Comparison of ENCODE assay signal across 8 cellular contexts in the genomic region with DNA sequence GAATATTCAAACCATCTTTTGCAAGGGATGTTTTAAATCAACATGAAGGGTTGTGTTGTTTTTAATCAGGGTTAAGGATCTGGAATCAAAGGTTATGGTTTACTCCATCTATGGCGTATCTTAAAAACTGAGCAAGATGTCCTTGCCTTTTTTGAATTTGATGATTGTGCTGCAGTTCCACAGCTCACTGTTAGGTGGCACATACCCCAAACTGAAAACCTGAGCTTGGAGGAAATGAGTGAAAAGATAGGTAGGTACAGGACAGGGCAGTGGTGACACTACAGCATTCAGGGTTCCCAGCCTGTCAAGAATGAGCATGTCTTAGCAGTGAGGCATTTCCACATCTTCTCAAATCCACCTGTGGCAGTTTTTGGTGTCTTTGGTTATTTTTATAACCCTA. TPM values are rescaled to one million over a fixed set of nuclear protein-coding genes. Genes with fewer than 3 reads are reported as not detected.
A peak's percentile ranks its signal among the peaks of the same experiment; 100 is the strongest.
DNase-seq lines count a peak whose midpoint lies in the region; ATAC-seq and TF ChIP-seq lines count a peak whose summit lies in the region.

No MANE protein-coding gene starts in this region.

- H3F3A ChIP-seq in neural progenitor cell (ENCODE audit: low read depth), result no peaks in the 10 kb centered on the region

- peak; percentile 72 for TF ChIP-seq CTCF in Panc1 (IDR thresholded peaks at IDR 0.05)
- peak; percentile 45 for TF ChIP-seq CTCF in neural progenitor cell (IDR thresholded peaks at IDR 0.05)

- H3K4me1 ChIP-seq in Panc1 (ENCODE audit: control insufficient read depth, insufficient read depth, low read length), result no peaks in the 10 kb centered on the region
- peaks cover 12% of the 10 kb centered on the region for H3K4me1 ChIP-seq in effector memory CD4-positive, alpha-beta T cell (ENCODE audit: control insufficient read depth, insufficient read depth, low read length, poor library complexity, severe bottlenecking)
- no peaks in the 10 kb centered on the region for H3K4me1 ChIP-seq in neural progenitor cell

- H3K9me3 ChIP-seq in Panc1 (ENCODE audit: control insufficient read depth, insufficient read depth, low read depth, low read length), result no peaks in the 10 kb centered on the region
- H3K9me3 ChIP-seq in effector memory CD4-positive, alpha-beta T cell (ENCODE audit: control insufficient read depth, low read length), result no peaks in the 10 kb centered on the region
- no peaks in the 10 kb centered on the region for H3K9me3 ChIP-seq in neural progenitor cell (ENCODE audit: low read depth)

- H3K27me3 Mint-ChIP-seq in neural progenitor cell (ENCODE audit: insufficient read depth, low read depth), result peaks cover 3% of the 10 kb centered on the region

- H3K9me3 Mint-ChIP-seq in neural progenitor cell, result peaks cover 2% of the 10 kb centered on the region

- H3K9ac ChIP-seq in neural progenitor cell, result no peak overlapping the region

- H4K20me1 ChIP-seq in neural progenitor cell (ENCODE audit: low read depth), result no peaks in the 10 kb centered on the region

- H3K27ac Mint-ChIP-seq in neural progenitor cell, result no peak overlapping the region

- H3K36me3 Mint-ChIP-seq in neural progenitor cell, result peaks cover 1% of the 10 kb centered on the region

- peak; percentile 34 for DNase-seq in SIG-M5 treated with dmso at 0.1 percent for 504 hours (lab: John Stamatoyannopoulos, UW; ENCODE audit: unreplicated experiment)
- DNase-seq in SIG-M5 (lab: John Stamatoyannopoulos, UW), result no peak
- peak; percentile 28 for DNase-seq in Panc1 (ENCODE audit: low read depth, low spot score)
- DNase-seq in effector memory CD4-positive, alpha-beta T cell, result no peak
- DNase-seq in neural progenitor cell (ENCODE audit: low spot score), result peak; percentile 11
- DNase-seq in HPDE6-E6E7 (ENCODE audit: extremely low spot score), result no peak

- H3K79me2 ChIP-seq in neural progenitor cell (ENCODE audit: low read depth), result no peaks in the 10 kb centered on the region

- no peak overlapping the region for H3K27ac ChIP-seq in Panc1 (ENCODE audit: low read length)
- H3K27ac ChIP-seq in effector memory CD4-positive, alpha-beta T cell (ENCODE audit: insufficient read depth, low read length, poor library complexity, severe bottlenecking), result peak overlapping the region; percentile 18
- H3K27ac ChIP-seq in neural progenitor cell, result no peak overlapping the region

- H3K27me3 ChIP-seq in Panc1 (ENCODE audit: control insufficient read depth, insufficient read depth, low read length), result no peaks in the 10 kb centered on the region
- no peaks in the 10 kb centered on the region for H3K27me3 ChIP-seq in effector memory CD4-positive, alpha-beta T cell (replicated peaks; ENCODE audit: control insufficient read depth, insufficient read depth, low read length, poor library complexity, severe bottlenecking)
- H3K27me3 ChIP-seq in neural progenitor cell, result no peaks in the 10 kb centered on the region

- H3K4me1 Mint-ChIP-seq in neural progenitor cell, result peaks cover 2% of the 10 kb centered on the region

- H3K4me2 ChIP-seq in neural progenitor cell, result no peak overlapping the region

- POLR2A ChIA-PET in Panc1 (lab: Charles Lee), result no interaction called here

- no peak overlapping the region for H3K4me3 Mint-ChIP-seq in neural progenitor cell

- no peak overlapping the region for H3K4me3 ChIP-seq in Panc1 (ENCODE audit: low read depth in 2 of 2, low read length in 2 of 2)
- no peak overlapping the region for H3K4me3 ChIP-seq in effector memory CD4-positive, alpha-beta T cell (ENCODE audit: insufficient read depth, low read depth, low read length, poor library complexity, severe bottlenecking)
- H3K4me3 ChIP-seq in neural progenitor cell, result no peak overlapping the region

- H2AFZ ChIP-seq in neural progenitor cell (replicated peaks), result no peak overlapping the region

- intact Hi-C loops in Panc1 (cut with micrococcal nuclease; ENCODE audit: unreplicated experiment), result no loop called here

- ATAC-seq in GM19467 (IDR thresholded peaks at IDR 0.05; ENCODE audit: unreplicated experiment) (peak; percentile 29), Panc1 (peak; percentile 75), HG03565 (IDR thresholded peaks at IDR 0.05; ENCODE audit: unreplicated experiment) (no peak)

- in situ Hi-C loops in Panc1 (cut with HindIII; ENCODE audit: low pct_unique_long_range_greater_than_20kb, low sequenced_read_pairs), result no loop called here

- no peaks in the 10 kb centered on the region for H3K36me3 ChIP-seq in Panc1 (ENCODE audit: control insufficient read depth, insufficient read depth, low read length)
- H3K36me3 ChIP-seq in effector memory CD4-positive, alpha-beta T cell (ENCODE audit: control insufficient read depth, insufficient read depth, low read length), result no peaks in the 10 kb centered on the region
- no peaks in the 10 kb centered on the region for H3K36me3 ChIP-seq in neural progenitor cell

- BruUV-seq in Panc1 (replicated peaks; lab: Mats Ljungman, UMichigan), result TSS peak; percentile 25

- CTCF ChIA-PET in Panc1 (lab: Charles Lee), result interaction anchor here (0.6 kb wide), 3 partner anchors 9 to 1159 kb away, joined by 3 to 9 read pairs (median 3); no protein-coding TSS in a partner anchor

RNA-seq across cellular contexts. Expression of a gene that starts 13.1 kb away (rescaled TPM):
- 26.8 TPM for total RNA-seq in Panc1 (2021; ENCODE audit: unreplicated experiment)
- polyA plus RNA-seq in Panc1 (2012; ENCODE audit: insufficient read length), result 28.5 TPM
- 3.5 and 7.5 TPM in 2 replicates for total RNA-seq in neural progenitor cell (ENCODE audit: low replicate concordance)

RNA-seq across cellular contexts. Expression of a gene that starts 22.0 kb away (rescaled TPM):
- total RNA-seq in Panc1 (2021; ENCODE audit: unreplicated experiment) (not detected), neural progenitor cell (ENCODE audit: low replicate concordance) (not detected in 2 replicates)
- polyA plus RNA-seq in Panc1 (2012; ENCODE audit: insufficient read length), result not detected

RNA-seq across cellular contexts. Expression of a gene that starts 22.6 kb away (rescaled TPM):
- total RNA-seq in Panc1 (2021; ENCODE audit: unreplicated experiment) (78.7 TPM), neural progenitor cell (ENCODE audit: low replicate concordance) (14.5 and 22.2 TPM in 2 replicates)
- 78.4 TPM for polyA plus RNA-seq in Panc1 (2012; ENCODE audit: insufficient read length)

RNA-seq across cellular contexts. Expression of a gene that starts 59.6 kb away (rescaled TPM):
- total RNA-seq in Panc1 (2021; ENCODE audit: unreplicated experiment) (not detected), neural progenitor cell (ENCODE audit: low replicate concordance) (not detected in 2 replicates)
- not detected for polyA plus RNA-seq in Panc1 (2012; ENCODE audit: insufficient read length)

Comparison
In these comparisons a context has a peak if more than half of its experiments do, and no peak if none do; other contexts are left out.
1. DNase-seq: peak in SIG-M5 treated with dmso at 0.1 percent for 504 hours (single experiment), Panc1 (single experiment) and neural progenitor cell (single experiment); none in SIG-M5 (single experiment), effector memory CD4-positive, alpha-beta T cell (0 of 3) and HPDE6-E6E7 (single experiment).